ENCODE assay signal across 27 cellular contexts in genomic region chr17:79684132-79684985, GRCh38. TPM values are rescaled to one million over a fixed set of nuclear protein-coding genes. Genes with fewer than 3 reads are reported as not detected.
"Had no signal": no experiment of that assay in that cellular context is flagged by ENCODE, and none has a peak within 500 bp of the region (broad histone marks: within the 10 kb centered on the region; RNA-seq: fewer than 3 reads in every experiment).

No MANE protein-coding gene starts in this region.

- H3K9me3 Mint-ChIP-seq: activated CD4-positive, alpha-beta memory T cell treated with anti-CD3 and anti-CD28 coated beads, Interleukin-2, amount 10 ng/mL, durations not matched to agents 7 days and 5 days; activated naive CD4-positive, alpha-beta T cell treated with anti-CD3 and anti-CD28 coated beads for 36 hours; activated naive CD8-positive, alpha-beta T cell treated with anti-CD3 and anti-CD28 coated beads, Interleukin-2, amount 10 ng/mL, durations not matched to agents 7 days and 5 days; activated T-cell treated with anti-CD3 and anti-CD28 coated beads, Interleukin-2, amount 50 U/mL, for 72 hours; dendritic cell treated with granulocyte-macrophage colony-stimulating factor and Interleukin-4, amounts not matched to agents 40 ng/mL and 50 ng/mL, for 4 days; neural crest cell; type B pancreatic cell had no signal

- H3K36me3 ChIP-seq: gastrocnemius medialis, heart left ventricle, thoracic aorta had no signal

- DNase-seq: activated CD4-positive, alpha-beta memory T cell treated with anti-CD3 and anti-CD28 coated beads, Interleukin-2, amount 10 ng/mL, durations not matched to agents 7 days and 5 days; activated CD4-positive, alpha-beta T cell treated with anti-CD3 and anti-CD28 coated beads for 4 hours; activated CD4-positive, CD25-positive, alpha-beta regulatory T cell; activated effector memory CD4-positive, alpha-beta T cell treated with Interleukin-2 at 50 U/mL for 16 hours; activated naive CD4-positive, alpha-beta T cell treated with anti-CD3 and anti-CD28 coated beads for 36 hours; activated naive CD8-positive, alpha-beta T cell treated with anti-CD3 and anti-CD28 coated beads, Interleukin-2, amount 10 ng/mL, durations not matched to agents 7 days and 5 days; activated T-cell treated with anti-CD3 and anti-CD28 coated beads, Interleukin-2, amount 50 U/mL, for 72 hours; amniotic stem cell; effector CD4-positive, alpha-beta T cell; gastrocnemius medialis; heart left ventricle; left cardiac atrium; mesenchymal stem cell; stimulated activated CD4-positive, alpha-beta T cell treated with anti-CD3 and anti-CD28 coated beads, Interleukin-4, amount 100 ng/mL, for 1 hour; stimulated activated naive CD4-positive, alpha-beta T cell treated with Interleukin-2 at 50 U/mL for 16 hours; SW 1271; T-helper 17 cell had no signal

- H3K27ac Mint-ChIP-seq: activated CD4-positive, alpha-beta memory T cell treated with anti-CD3 and anti-CD28 coated beads, Interleukin-2, amount 10 ng/mL, durations not matched to agents 7 days and 5 days; activated naive CD4-positive, alpha-beta T cell treated with anti-CD3 and anti-CD28 coated beads for 36 hours; activated naive CD8-positive, alpha-beta T cell treated with anti-CD3 and anti-CD28 coated beads, Interleukin-2, amount 10 ng/mL, durations not matched to agents 7 days and 5 days; activated T-cell treated with anti-CD3 and anti-CD28 coated beads, Interleukin-2, amount 50 U/mL, for 72 hours; dendritic cell treated with granulocyte-macrophage colony-stimulating factor and Interleukin-4, amounts not matched to agents 40 ng/mL and 50 ng/mL, for 4 days; T-helper 17 cell; type B pancreatic cell had no signal

- H3K4me3 Mint-ChIP-seq: activated CD4-positive, alpha-beta memory T cell treated with anti-CD3 and anti-CD28 coated beads, Interleukin-2, amount 10 ng/mL, durations not matched to agents 7 days and 5 days; activated naive CD4-positive, alpha-beta T cell treated with anti-CD3 and anti-CD28 coated beads for 36 hours; activated naive CD8-positive, alpha-beta T cell treated with anti-CD3 and anti-CD28 coated beads, Interleukin-2, amount 10 ng/mL, durations not matched to agents 7 days and 5 days; activated T-cell treated with anti-CD3 and anti-CD28 coated beads, Interleukin-2, amount 50 U/mL, for 72 hours; dendritic cell treated with granulocyte-macrophage colony-stimulating factor and Interleukin-4, amounts not matched to agents 40 ng/mL and 50 ng/mL, for 4 days; neural crest cell; T-helper 17 cell; type B pancreatic cell had no signal

- H3K4me3 ChIP-seq: gastrocnemius medialis, heart left ventricle, mucosa of descending colon, thoracic aorta had no signal

- ATAC-seq: activated T-cell treated with anti-CD3 and anti-CD28 coated beads, Interleukin-2, amount 50 U/mL, for 72 hours; gastrocnemius medialis; heart left ventricle; left cardiac atrium; mucosa of descending colon; T-helper 17 cell had no signal

- H3K4me1 Mint-ChIP-seq: activated CD4-positive, alpha-beta memory T cell treated with anti-CD3 and anti-CD28 coated beads, Interleukin-2, amount 10 ng/mL, durations not matched to agents 7 days and 5 days; activated naive CD8-positive, alpha-beta T cell treated with anti-CD3 and anti-CD28 coated beads, Interleukin-2, amount 10 ng/mL, durations not matched to agents 7 days and 5 days; neural crest cell had no signal

- H3K9me3 ChIP-seq: gastrocnemius medialis, heart left ventricle, mucosa of descending colon, thoracic aorta had no signal

- H3K4me1 ChIP-seq: gastrocnemius medialis, heart left ventricle had no signal

- H3K27ac ChIP-seq: gastrocnemius medialis, heart left ventricle, thoracic aorta had no signal

- H3K36me3 Mint-ChIP-seq: activated naive CD8-positive, alpha-beta T cell treated with anti-CD3 and anti-CD28 coated beads, Interleukin-2, amount 10 ng/mL, durations not matched to agents 7 days and 5 days; type B pancreatic cell had no signal

RNA-seq across cellular contexts. Expression of gene ENPP7, which starts 46.4 kb away (rescaled TPM):
- total RNA-seq: activated naive CD4-positive, alpha-beta T cell treated with anti-CD3 and anti-CD28 coated beads for 36 hours; activated T-cell treated with anti-CD3 and anti-CD28 coated beads, Interleukin-2, amount 50 U/mL, for 72 hours; epithelial cell of proximal tubule; gastrocnemius medialis; heart left ventricle; left cardiac atrium; lower leg skin; mucosa of descending colon; neural crest cell; omental fat pad; posterior vena cava; renal cortical epithelial cell; T-helper 17 cell; thoracic aorta had no signal
- polyA plus RNA-seq: heart left ventricle had no signal
